ENCODE assay signal across 1 cellular context in the genomic region with DNA sequence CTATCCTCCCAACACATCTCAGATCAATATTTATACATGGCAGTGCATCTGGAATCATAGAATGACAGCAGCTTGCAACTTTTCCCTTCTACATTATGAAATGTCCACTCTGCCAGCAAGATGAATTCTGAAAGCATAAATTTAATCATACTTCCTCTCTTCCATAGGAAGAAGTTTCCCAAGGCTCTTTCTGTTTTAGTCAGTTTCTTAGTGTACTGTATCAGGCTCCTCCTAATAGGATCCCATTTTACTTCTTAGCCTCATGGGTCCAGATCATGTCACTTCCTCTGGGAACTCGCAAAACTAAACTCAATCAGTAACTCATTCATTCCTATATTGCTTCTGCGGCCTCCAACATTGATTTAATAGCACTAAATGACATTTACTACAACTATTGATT.
TF ChIP-seq lines count a peak whose summit lies in the region.

No MANE protein-coding gene starts in this region.

TF ChIP-seq in GM12878, 131 proteins besides CTCF, POLR2A, EP300 and RAD21 (continued from another document):
- TF ChIP-seq ZNF384 (IDR thresholded peaks at IDR 0.05; ENCODE audit: borderline replicate concordance, low read depth, low read length) (no peak), EED (IDR thresholded peaks at IDR 0.05; ENCODE audit: low read depth) (0 out of 2 replicates have a peak, but pooled peaks have one; percentile 14)
